8 cellular contexts compared by ENCODE assay signal in genomic region chr18:9708882-9709877, GRCh38. TPM values are rescaled to one million over a fixed set of nuclear protein-coding genes. Genes with fewer than 3 reads are reported as not detected.
A peak's percentile ranks its signal among the peaks of the same experiment; 100 is the strongest.
DNase-seq lines count a peak whose midpoint lies in the region; ATAC-seq and TF ChIP-seq lines count a peak whose summit lies in the region.

No MANE protein-coding gene starts in this region.

- peak overlapping the region; percentile 85 for H3K27ac Mint-ChIP-seq in dendritic cell treated with granulocyte-macrophage colony-stimulating factor and Interleukin-4, amounts not matched to agents 40 ng/mL and 50 ng/mL, for 4 days

- H3K4me1 Mint-ChIP-seq in dendritic cell treated with granulocyte-macrophage colony-stimulating factor and Interleukin-4, amounts not matched to agents 40 ng/mL and 50 ng/mL, for 4 days (ENCODE audit: low read depth): peaks cover 81% of the 10 kb centered on the region

- intact Hi-C loops in dendritic cell treated with granulocyte-macrophage colony-stimulating factor and Interleukin-4, amounts not matched to agents 40 ng/mL and 50 ng/mL, for 4 days (cut with micrococcal nuclease): loop anchor here (1.0 to 10.0 kb wide), 3 partner anchors 62 to 203 kb away; partner anchors contain the start of genes PPP4R1 and VAPA
- intact Hi-C loops in tibial artery (cut with DNase I; ENCODE audit: low total_unique reads): loop anchor here (10.0 kb wide), 2 partner anchors 94 to 206 kb away; partner anchors contain the start of genes PPP4R1 and VAPA

- H3K36me3 Mint-ChIP-seq in dendritic cell treated with granulocyte-macrophage colony-stimulating factor and Interleukin-4, amounts not matched to agents 40 ng/mL and 50 ng/mL, for 4 days (ENCODE audit: low read depth): peaks cover 58% of the 10 kb centered on the region

- H3K9me3 ChIP-seq in lung (ENCODE audit: control insufficient read depth in 2 of 2, insufficient read depth in 1 of 2, low read length in 1 of 2): no peaks in the 10 kb centered on the region
- no peaks in the 10 kb centered on the region for H3K9me3 ChIP-seq in tibial artery

- H3K27me3 Mint-ChIP-seq in dendritic cell treated with granulocyte-macrophage colony-stimulating factor and Interleukin-4, amounts not matched to agents 40 ng/mL and 50 ng/mL, for 4 days: no peaks in the 10 kb centered on the region

- peaks cover 0 to 8% of the 10 kb centered on the region in 2 donors for H3K4me1 ChIP-seq in lung (ENCODE audit: control insufficient read depth in 2 of 2, insufficient read depth in 2 of 2, low read length in 2 of 2)
- H3K4me1 ChIP-seq in tibial artery: peaks cover 0 to 78% (median 32%) of the 10 kb centered on the region in 4 donors

- H3K4me3 ChIP-seq in GM06990 (replicated peaks; ENCODE audit: low read depth, low read length) (peak overlapping the region; percentile 86), lung (peak overlapping the region; percentile 80), tibial artery (peak overlapping the region; percentile 94 to 99)

- DNase-seq in GM06990 (ENCODE audit: extremely low read depth, insufficient read length) (peak; percentile 63), NOMO-1 treated with DMSO at 0.1 percent for 48 hours (lab: John Stamatoyannopoulos, UW; ENCODE audit: unreplicated experiment) (peak; percentile 72), lung (ENCODE audit: low spot score) (no peak), tibial artery (peak in 1 of 2 donors; percentile 69), NCI-H1694 treated with DMSO at 0.1 percent for 48 hours (lab: John Stamatoyannopoulos, UW) (no peak), AG08396 (ENCODE audit: low spot score) (no peak)

- peak overlapping the region; percentile 96 for H3K4me3 Mint-ChIP-seq in dendritic cell treated with granulocyte-macrophage colony-stimulating factor and Interleukin-4, amounts not matched to agents 40 ng/mL and 50 ng/mL, for 4 days

- 10 to 16% methylated on average over 44 of the region's 44 CpGs for WGBS in lung, 2 donors

- H3K9me3 Mint-ChIP-seq in dendritic cell treated with granulocyte-macrophage colony-stimulating factor and Interleukin-4, amounts not matched to agents 40 ng/mL and 50 ng/mL, for 4 days: no peaks in the 10 kb centered on the region

- ATAC-seq in lung (ENCODE audit: insufficient read depth, low FRiP score) (peak; percentile 9), HG02981 (IDR thresholded peaks at IDR 0.05; ENCODE audit: unreplicated experiment) (no peak)

- H3K27ac ChIP-seq in lung (ENCODE audit: low read depth in 1 of 2, low read length in 1 of 2) (peak overlapping the region; percentile 35 to 90), tibial artery (peak overlapping the region; percentile 93 to 98)

- TF ChIP-seq CTCF in GM06990 (IDR thresholded peaks at IDR 0.05; ENCODE audit: insufficient read depth, low read length, poor library complexity, severe bottlenecking): no peak
- no peak for TF ChIP-seq CTCF in lung (IDR thresholded peaks at IDR 0.05; ENCODE audit: control extremely low read depth, extremely low read depth)
- no peak for TF ChIP-seq CTCF in tibial artery (IDR thresholded peaks at IDR 0.05)

- H3K36me3 ChIP-seq in GM06990 (ENCODE audit: control insufficient read depth, insufficient read depth, low read length) (no peaks in the 10 kb centered on the region), lung (ENCODE audit: control insufficient read depth in 2 of 2, insufficient read depth in 2 of 2, low read length in 2 of 2) (no peaks in the 10 kb centered on the region), tibial artery (no peaks in the 10 kb centered on the region)

- H3K27me3 ChIP-seq in GM06990 (replicated peaks; ENCODE audit: control insufficient read depth, insufficient read depth, low read length) (no peaks in the 10 kb centered on the region), lung (ENCODE audit: control insufficient read depth, insufficient read depth) (no peaks in the 10 kb centered on the region), tibial artery (no peaks in the 10 kb centered on the region)

RNA-seq across cellular contexts. Expression of gene RAB31, which starts 1.1 kb away (rescaled TPM):
- 100 to 1,000 TPM in 1 of 2 donors, 10 to 100 TPM in 1; 32.1 to 114 TPM for total RNA-seq in lung
- polyA plus RNA-seq in lung: 10 to 100 TPM; 21.5 to 67.0 TPM

Comparison
In these comparisons a context has a peak if more than half of its experiments do, and no peak if none do; other contexts are left out.
1. DNase-seq: peak in GM06990 (single experiment) and NOMO-1 treated with DMSO at 0.1 percent for 48 hours (single experiment); none in lung (single experiment), NCI-H1694 treated with DMSO at 0.1 percent for 48 hours (single experiment) and AG08396 (single experiment).
2. Peak in every context shown above with its lines, with median percentiles within 50 percentile points of each other: H3K4me3 ChIP-seq.